8 cellular contexts compared by ENCODE assay signal in genomic region chr11:1854949-1855885, GRCh38. TPM values are rescaled to one million over a fixed set of nuclear protein-coding genes. Genes with fewer than 3 reads are reported as not detected.
DNase-seq lines count a peak whose midpoint lies in the region; ATAC-seq and TF ChIP-seq lines count a peak whose summit lies in the region.

No MANE protein-coding gene starts in this region.

- DNase-seq in DND-41, result no peak
- DNase-seq in effector memory CD8-positive, alpha-beta T cell, result no peak
- no peak for DNase-seq in C1 segment of cervical spinal cord (lab: John Stamatoyannopoulos, UW)
- DNase-seq in WTC11 (ENCODE audit: low spot score), result no peak
- DNase-seq in COLO829 (ENCODE audit: low spot score), result no peak
- DNase-seq in vagina (ENCODE audit: extremely low spot score in 2 of 2), result no peak

- no peaks in the 10 kb centered on the region; the same call in 1 of the 2 replicates for H3K36me3 ChIP-seq in DND-41 (ENCODE audit: insufficient read depth, low read length)
- H3K36me3 ChIP-seq in vagina, result no peaks in the 10 kb centered on the region

- H4K20me1 ChIP-seq in DND-41 (ENCODE audit: insufficient read depth, low read length), result peaks cover 3% of the 10 kb centered on the region

- intact Hi-C loops in vagina (cut with DNase I), result loop anchor here (10.0 kb wide), 1 partner anchor 1020 kb away; no protein-coding TSS in a partner anchor

- POLR2A ChIA-PET in WTC11 (lab: Charles Lee), result no interaction called here

- TF ChIP-seq POLR2A in vagina (IDR thresholded peaks at IDR 0.05), result no peak

- TF ChIP-seq CTCF in DND-41 (IDR thresholded peaks at IDR 0.05; ENCODE audit: borderline replicate concordance, extremely low read depth, low read length, poor library complexity, severe bottlenecking), result no peak
- no peak for TF ChIP-seq CTCF in WTC11 (IDR thresholded peaks at IDR 0.05)
- TF ChIP-seq CTCF in vagina (IDR thresholded peaks at IDR 0.05), result no peak

- peaks cover 42% of the 10 kb centered on the region for H3K36me3 Mint-ChIP-seq in effector memory CD8-positive, alpha-beta T cell (ENCODE audit: insufficient read depth)
- H3K36me3 Mint-ChIP-seq in WTC11, result no peaks in the 10 kb centered on the region

- H3K27ac ChIP-seq in DND-41 (ENCODE audit: low read length), result no peak overlapping the region
- H3K27ac ChIP-seq in vagina, result no peak overlapping the region

- H3K4me1 ChIP-seq in DND-41 (ENCODE audit: insufficient read depth, low read length) (peaks cover 24% of the 10 kb centered on the region), vagina (no peaks in the 10 kb centered on the region)

- H3K9me3 ChIP-seq in DND-41 (ENCODE audit: insufficient read depth, low read length, severe bottlenecking) (no peaks in the 10 kb centered on the region), vagina (no peaks in the 10 kb centered on the region)

- H3K79me2 ChIP-seq in DND-41 (ENCODE audit: insufficient read depth, low read length), result peaks cover 4% of the 10 kb centered on the region; the same call in 1 of the 2 replicates

- H3K27me3 Mint-ChIP-seq in effector memory CD8-positive, alpha-beta T cell, result no peaks in the 10 kb centered on the region
- no peaks in the 10 kb centered on the region; the same call in 1 of the 2 replicates for H3K27me3 Mint-ChIP-seq in WTC11 (ENCODE audit: low read depth)

- no peaks in the 10 kb centered on the region for H3K9me3 Mint-ChIP-seq in effector memory CD8-positive, alpha-beta T cell
- H3K9me3 Mint-ChIP-seq in WTC11, result no peaks in the 10 kb centered on the region

- H3K4me1 Mint-ChIP-seq in effector memory CD8-positive, alpha-beta T cell (ENCODE audit: low read depth in 2 of 2), result peaks cover 45% of the 10 kb centered on the region in 2 donors
- no peaks in the 10 kb centered on the region for H3K4me1 Mint-ChIP-seq in WTC11

- H2AFZ ChIP-seq in DND-41 (ENCODE audit: low read depth, low read length), result no peak overlapping the region

- H3K27me3 ChIP-seq in DND-41 (ENCODE audit: insufficient read depth, low read length, poor library complexity) (no peaks in the 10 kb centered on the region), vagina (no peaks in the 10 kb centered on the region)

- H3K4me2 ChIP-seq in DND-41 (ENCODE audit: insufficient read depth, low read length), result no peak overlapping the region

- peak overlapping the region; percentile 100 for H3K4me3 Mint-ChIP-seq in effector memory CD8-positive, alpha-beta T cell
- H3K4me3 Mint-ChIP-seq in WTC11, result no peak overlapping the region

- H3K27ac Mint-ChIP-seq in effector memory CD8-positive, alpha-beta T cell, result peak overlapping the region; percentile 27 to 100
- no peak overlapping the region for H3K27ac Mint-ChIP-seq in WTC11

- ATAC-seq in DND-41 (ENCODE audit: insufficient read depth, low read depth) (no peak), GM19467 (IDR thresholded peaks at IDR 0.05; ENCODE audit: unreplicated experiment) (peak; percentile 29), HG03521 (IDR thresholded peaks at IDR 0.05; ENCODE audit: unreplicated experiment) (peak; percentile 26), WTC11 (no peak)
- no peak for ATAC-seq in effector memory CD8-positive, alpha-beta T cell (replicated peaks)

- peak overlapping the region; percentile 9; the same call in 1 of the 2 replicates for H3K9ac ChIP-seq in DND-41 (ENCODE audit: low read depth, low read length)

- CTCF ChIA-PET in WTC11 (lab: Charles Lee), result interaction anchor here (0.6 to 2.9 kb wide), 12 partner anchors 8 to 301 kb away, joined by 3 to 13 read pairs (median 6); no protein-coding TSS in a partner anchor

- H3K4me3 ChIP-seq in DND-41 (ENCODE audit: low read depth in 1 of 2, low read length in 2 of 2) (no peak overlapping the region), vagina (no peak overlapping the region)

TF ChIP-seq in WTC11, 78 proteins besides CTCF, POLR2A, EP300 and RAD21:
- TF ChIP-seq OVOL2 (CRISPR knock-in tag; IDR thresholded peaks at IDR 0.05; ENCODE audit: borderline replicate concordance) (no peak), ZBTB21 (CRISPR knock-in tag; IDR thresholded peaks at IDR 0.05; ENCODE audit: borderline replicate concordance) (no peak), ZNF423 (CRISPR knock-in tag; IDR thresholded peaks at IDR 0.05) (no peak), NR3C1 (CRISPR knock-in tag; conservative IDR thresholded peaks at IDR 0.05; ENCODE audit: low read depth) (no peak), E2F1 (CRISPR knock-in tag; IDR thresholded peaks at IDR 0.05) (no peak)
- TF ChIP-seq, protein P1, sequence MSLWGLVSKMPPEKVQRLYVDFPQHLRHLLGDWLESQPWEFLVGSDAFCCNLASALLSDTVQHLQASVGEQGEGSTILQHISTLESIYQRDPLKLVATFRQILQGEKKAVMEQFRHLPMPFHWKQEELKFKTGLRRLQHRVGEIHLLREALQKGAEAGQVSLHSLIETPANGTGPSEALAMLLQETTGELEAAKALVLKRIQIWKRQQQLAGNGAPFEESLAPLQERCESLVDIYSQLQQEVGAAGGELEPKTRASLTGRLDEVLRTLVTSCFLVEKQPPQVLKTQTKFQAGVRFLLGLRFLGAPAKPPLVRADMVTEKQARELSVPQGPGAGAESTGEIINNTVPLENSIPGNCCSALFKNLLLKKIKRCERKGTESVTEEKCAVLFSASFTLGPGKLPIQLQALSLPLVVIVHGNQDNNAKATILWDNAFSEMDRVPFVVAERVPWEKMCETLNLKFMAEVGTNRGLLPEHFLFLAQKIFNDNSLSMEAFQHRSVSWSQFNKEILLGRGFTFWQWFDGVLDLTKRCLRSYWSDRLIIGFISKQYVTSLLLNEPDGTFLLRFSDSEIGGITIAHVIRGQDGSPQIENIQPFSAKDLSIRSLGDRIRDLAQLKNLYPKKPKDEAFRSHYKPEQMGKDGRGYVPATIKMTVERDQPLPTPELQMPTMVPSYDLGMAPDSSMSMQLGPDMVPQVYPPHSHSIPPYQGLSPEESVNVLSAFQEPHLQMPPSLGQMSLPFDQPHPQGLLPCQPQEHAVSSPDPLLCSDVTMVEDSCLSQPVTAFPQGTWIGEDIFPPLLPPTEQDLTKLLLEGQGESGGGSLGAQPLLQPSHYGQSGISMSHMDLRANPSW (CRISPR knock-in tag; conservative IDR thresholded peaks at IDR 0.05; ENCODE audit: low read depth), result no peak

RNA-seq across cellular contexts. Expression of gene LSP1, which starts 2.3 kb away (rescaled TPM):
- 0.77 to 1.7 TPM (median 1.0 TPM) in 3 replicates for total RNA-seq in WTC11 (2021)
- 32.7 TPM for total RNA-seq in vagina

RNA-seq across cellular contexts. Expression of gene TNNI2, which starts 16.4 kb away (rescaled TPM):
- total RNA-seq in WTC11 (2021), result 0.41 TPM in 1 of 3 replicates, not detected in the others
- total RNA-seq in vagina, result not detected

RNA-seq across cellular contexts. Expression of gene SYT8, which starts 20.4 kb away (rescaled TPM):
- total RNA-seq in WTC11 (2021) (0.37 TPM in 1 of 3 replicates, not detected in the others), vagina (1.2 TPM)

RNA-seq across cellular contexts. Expression of gene PRR33, which starts 36.5 kb away (rescaled TPM):
- total RNA-seq in WTC11 (2021), result not detected in 3 replicates
- not detected for total RNA-seq in vagina

Comparison
In these comparisons a context has a peak if more than half of its experiments do, and no peak if none do; other contexts are left out.
1. ATAC-seq: peak in GM19467 (single experiment) and HG03521 (single experiment); none in DND-41 (single experiment), effector memory CD8-positive, alpha-beta T cell (single experiment) and WTC11 (single experiment).
2. RNA of gene LSP1, which starts 2.3 kb away (total RNA-seq): 32.7 TPM in vagina (single experiment); 0.77 to 1.7 TPM in WTC11; every median in the first group is over 10 times any median in the second.